19 cellular contexts compared by ENCODE assay signal in the genomic region with DNA sequence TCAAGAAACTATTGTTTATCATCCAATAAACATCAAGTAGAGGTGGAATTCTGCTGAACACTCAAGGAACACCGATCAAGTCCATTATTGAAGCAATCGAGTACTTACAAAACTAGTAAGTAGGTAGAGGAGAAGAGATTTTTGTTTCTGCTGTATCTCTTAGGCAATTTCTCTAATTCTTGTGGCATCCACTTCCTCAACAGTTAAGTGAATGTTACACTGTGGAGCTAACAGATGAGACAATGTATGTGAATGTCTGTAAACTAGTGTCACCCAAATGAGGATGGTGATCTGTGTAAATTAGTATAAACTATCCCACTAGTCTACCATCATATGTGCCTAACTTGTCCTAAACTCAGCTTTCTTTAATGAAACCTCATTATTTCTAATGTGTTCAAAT.
"Had no signal": no experiment of that assay in that cellular context is flagged by ENCODE, and none has a peak within 500 bp of the region (broad histone marks: within the 10 kb centered on the region; RNA-seq: fewer than 3 reads in every experiment).

No MANE protein-coding gene starts in this region.

- ATAC-seq: gastrocnemius medialis, heart right ventricle, left cardiac atrium had no signal

- H3K27ac Mint-ChIP-seq: activated naive CD4-positive, alpha-beta T cell treated with anti-CD3 and anti-CD28 coated beads for 36 hours; activated T-helper 2 cell treated with anti-CD3 and anti-CD28 coated beads, Interferon-gamma antibody, Interleukin-2, Interleukin-4, amounts not matched to agents 10 μg/mL and 5 μg/mL and 100 μg/mL, durations not matched to agents 14 hours and 24 hours and 36 hours; endodermal cell; mesothelial cell of epicardium had no signal

- H3K27ac ChIP-seq: ascending aorta, breast epithelium, gastrocnemius medialis, lower lobe of right lung, sigmoid colon, vagina had no signal

- H3K9me3 Mint-ChIP-seq: activated naive CD4-positive, alpha-beta T cell treated with anti-CD3 and anti-CD28 coated beads for 36 hours; activated T-helper 2 cell treated with anti-CD3 and anti-CD28 coated beads, Interferon-gamma antibody, Interleukin-2, Interleukin-4, amounts not matched to agents 10 μg/mL and 5 μg/mL and 100 μg/mL, durations not matched to agents 14 hours and 24 hours and 36 hours; endodermal cell; mesothelial cell of epicardium; neural crest cell had no signal

- H3K4me1 Mint-ChIP-seq: endodermal cell had no signal

- DNase-seq: activated CD4-positive, alpha-beta T cell treated with anti-CD3 and anti-CD28 coated beads, Interleukin-2, amount 50 U/mL, for 48 hours; activated CD4-positive, CD25-positive, alpha-beta regulatory T cell treated with anti-CD3 and anti-CD28 coated beads, Interleukin-2, amount 50 U/mL, for 72 hours; activated naive CD4-positive, alpha-beta T cell treated with anti-CD3 and anti-CD28 coated beads for 36 hours; dermis blood vessel endothelial cell; endodermal cell; gastrocnemius medialis; heart right ventricle; left cardiac atrium; lower lobe of right lung; sigmoid colon; stimulated activated CD4-positive, alpha-beta T cell treated with anti-CD3 and anti-CD28 coated beads, Interleukin-12 subunit alpha, Interleukin-12 subunit beta, amount 100 ng/mL, for 4 hours; stimulated activated CD4-positive, alpha-beta T cell treated with anti-CD3 and anti-CD28 coated beads, Interleukin-2, amount 100 ng/mL, for 24 hours had no signal

- H3K4me3 ChIP-seq: ascending aorta, breast epithelium, gastrocnemius medialis, heart right ventricle, lower lobe of right lung, sigmoid colon, tibial nerve, vagina had no signal

- H3K27me3 ChIP-seq: ascending aorta, breast epithelium, gastrocnemius medialis, heart right ventricle, sigmoid colon, tibial nerve, vagina had no signal

- H3K4me3 Mint-ChIP-seq: activated naive CD4-positive, alpha-beta T cell treated with anti-CD3 and anti-CD28 coated beads for 36 hours; endodermal cell; mesothelial cell of epicardium; neural crest cell had no signal

- H3K9me3 ChIP-seq: ascending aorta, breast epithelium, gastrocnemius medialis, heart right ventricle, lower lobe of right lung, sigmoid colon, tibial nerve, vagina had no signal

- H3K4me1 ChIP-seq: breast epithelium, gastrocnemius medialis, sigmoid colon had no signal

- H3K36me3 ChIP-seq: ascending aorta, breast epithelium, gastrocnemius medialis, heart right ventricle, lower lobe of right lung, sigmoid colon, tibial nerve, vagina had no signal

- H3K36me3 Mint-ChIP-seq: mesothelial cell of epicardium had no signal
